Comparison of ENCODE assay signal across 31 cellular contexts in genomic region chr2:66421618-66422017, GRCh38. TPM values are rescaled to one million over a fixed set of nuclear protein-coding genes. Genes with fewer than 3 reads are reported as not detected.
"Had no signal": no experiment of that assay in that cellular context is flagged by ENCODE, and none has a peak within 500 bp of the region (broad histone marks: within the 10 kb centered on the region; RNA-seq: fewer than 3 reads in every experiment).

No MANE protein-coding gene starts in this region.

- H3K27ac Mint-ChIP-seq: memory B cell; naive thymus-derived CD8-positive, alpha-beta T cell; nephron progenitor cell; stimulated activated memory B cell treated with anti-CD40 and anti-IgM and Interleukin-4, amounts not matched to agents 10 μg/mL and 1 μg/mL and 100 μg/mL, for 72 hours had no signal

- H3K4me3 ChIP-seq: coronary artery, esophagus muscularis mucosa, gastroesophageal sphincter, heart left ventricle, hepatocyte, lung, mucosa of descending colon, ovary, psoas muscle, skin epidermis, spleen, testis, tibial artery, upper lobe of left lung had no signal

- H3K36me3 Mint-ChIP-seq: memory B cell; naive thymus-derived CD8-positive, alpha-beta T cell; stimulated activated memory B cell treated with anti-CD40 and anti-IgM and Interleukin-4, amounts not matched to agents 10 μg/mL and 1 μg/mL and 100 μg/mL, for 72 hours had no signal

- H3K79me2 ChIP-seq: hepatocyte had no signal

- ATAC-seq: foreskin keratinocyte; gastroesophageal sphincter; heart left ventricle; left lobe of liver; mucosa of descending colon; naive thymus-derived CD8-positive, alpha-beta T cell; psoas muscle; right cardiac atrium; stimulated activated memory B cell treated with anti-CD40 and anti-IgM and Interleukin-4, amounts not matched to agents 10 μg/mL and 1 μg/mL and 100 μg/mL, for 72 hours; stimulated activated naive CD8-positive, alpha-beta T cell treated with anti-CD3 and anti-CD28 coated beads, Interleukin-15, Interleukin-2, amounts not matched to agents 100 U/mL and 50 U/mL, for 24 hours had no signal

- H3K4me1 Mint-ChIP-seq: memory B cell; naive thymus-derived CD8-positive, alpha-beta T cell; stimulated activated memory B cell treated with anti-CD40 and anti-IgM and Interleukin-4, amounts not matched to agents 10 μg/mL and 1 μg/mL and 100 μg/mL, for 72 hours had no signal

- H3K9me3 ChIP-seq: esophagus muscularis mucosa, gastroesophageal sphincter, heart left ventricle, mucosa of descending colon, ovary, psoas muscle, spleen, testis, tibial artery, upper lobe of left lung had no signal

- H3K4me1 ChIP-seq: foreskin keratinocyte had no signal

- H3K4me2 ChIP-seq: hepatocyte had no signal

- H2AFZ ChIP-seq: hepatocyte had no signal

- H3K9me3 Mint-ChIP-seq: memory B cell; nephron progenitor cell; stimulated activated memory B cell treated with anti-CD40 and anti-IgM and Interleukin-4, amounts not matched to agents 10 μg/mL and 1 μg/mL and 100 μg/mL, for 72 hours had no signal

- H3K27ac ChIP-seq: coronary artery, esophagus muscularis mucosa, foreskin keratinocyte, gastroesophageal sphincter, heart left ventricle, hepatocyte, ovary, psoas muscle, skin epidermis, spleen, testis, tibial artery, upper lobe of left lung had no signal

- DNase-seq: dermis blood vessel endothelial cell; effector memory CD4-positive, alpha-beta T cell; foreskin keratinocyte; heart left ventricle; kidney; mucosa of descending colon; naive thymus-derived CD8-positive, alpha-beta T cell; nephron progenitor cell; nucleus accumbens; ovary; posterior cingulate gyrus; psoas muscle; right cardiac atrium; spleen; stimulated activated CD4-positive, alpha-beta T cell treated with anti-CD3 and anti-CD28 coated beads, Interleukin-4, amount 100 ng/mL, for 4 hours; stimulated activated naive CD8-positive, alpha-beta T cell treated with anti-CD3 and anti-CD28 coated beads, Interleukin-15, Interleukin-2, amounts not matched to agents 100 U/mL and 50 U/mL, for 24 hours; substantia nigra; testis; tibial artery; upper lobe of left lung had no signal

- H3K36me3 ChIP-seq: esophagus muscularis mucosa, gastroesophageal sphincter, heart left ventricle, ovary, spleen, tibial artery, upper lobe of left lung had no signal

- FAIRE-seq: endothelial cell of umbilical vein, kidney, urothelium cell line had no signal

- H3K27me3 ChIP-seq: ovary, testis had no signal

- H3K4me3 Mint-ChIP-seq: memory B cell; naive thymus-derived CD8-positive, alpha-beta T cell; nephron progenitor cell; stimulated activated memory B cell treated with anti-CD40 and anti-IgM and Interleukin-4, amounts not matched to agents 10 μg/mL and 1 μg/mL and 100 μg/mL, for 72 hours had no signal

RNA-seq across cellular contexts. Expression of gene MEIS1, which starts 13.3 kb away (rescaled TPM):
- total RNA-seq: naive thymus-derived CD8-positive, alpha-beta T cell had no signal
- polyA plus RNA-seq: naive thymus-derived CD8-positive, alpha-beta T cell had no signal
